ENCODE assay signal across 14 cellular contexts in genomic region chr9:86368871-86369521, GRCh38. TPM values are rescaled to one million over a fixed set of nuclear protein-coding genes. Genes with fewer than 3 reads are reported as not detected.
DNase-seq lines count a peak whose midpoint lies in the region; ATAC-seq, FAIRE-seq and TF ChIP-seq lines count a peak whose summit lies in the region.
"Had no signal": no experiment of that assay in that cellular context is flagged by ENCODE, and none has a peak within 500 bp of the region (broad histone marks: within the 10 kb centered on the region; RNA-seq: fewer than 3 reads in every experiment).

No MANE protein-coding gene starts in this region.

- no peak for TF ChIP-seq POLR2A in H54 (IDR thresholded peaks at IDR 0.05; ENCODE audit: low read depth, low read length)

- TF ChIP-seq CTCF in RWPE1 (conservative IDR thresholded peaks at IDR 0.05; ENCODE audit: low read depth) = no peak

- FAIRE-seq in H54 (lab: Jason Lieb, UNC) = peak; percentile 78
- FAIRE-seq: HTR-8/SVneo had no signal

- H3K27me3 Mint-ChIP-seq in immature natural killer cell (ENCODE audit: low read depth in 3 of 3) = peaks cover 9 to 14% (median 10%) of the 10 kb centered on the region in 3 donors

- no peak for ATAC-seq in GM19395 (IDR thresholded peaks at IDR 0.05; ENCODE audit: unreplicated experiment)

- peaks cover 6 to 14% (median 12%) of the 10 kb centered on the region in 3 donors for H3K36me3 Mint-ChIP-seq in immature natural killer cell

- H3K4me1 Mint-ChIP-seq in immature natural killer cell = no peaks in the 10 kb centered on the region
- H3K4me1 Mint-ChIP-seq: activated CD4-positive, alpha-beta memory T cell treated with anti-CD3 and anti-CD28 coated beads, Interleukin-2, amount 10 ng/mL, durations not matched to agents 7 days and 5 days had no signal

- POLR2A ChIA-PET in RWPE1 (lab: Yijun Ruan, JAX; ENCODE audit: low non-redundant PET) = no interaction called here

- DNase-seq in H54 (ENCODE audit: insufficient read length, low spot score) (no peak), RWPE1 (ENCODE audit: low spot score) (peak; percentile 47), fibroblast of peridontal ligament (ENCODE audit: extremely low read depth) (peak; percentile 92), renal cortical epithelial cell (ENCODE audit: low read depth) (peak; percentile 79), hypothalamus (lab: John Stamatoyannopoulos, UW) (no peak), immature natural killer cell (no peak)
- DNase-seq in activated effector memory CD4-positive, alpha-beta T cell treated with Interleukin-2 at 50 U/mL for 16 hours = no peak
- DNase-seq: activated CD4-positive, alpha-beta memory T cell treated with anti-CD3 and anti-CD28 coated beads, Interleukin-2, amount 10 ng/mL, durations not matched to agents 7 days and 5 days; amygdala; gastrocnemius medialis; stomach had no signal

- peaks cover 5 to 34% (median 23%) of the 10 kb centered on the region in 6 donors for H3K9me3 Mint-ChIP-seq in immature natural killer cell

- no peak overlapping the region for H3K27ac Mint-ChIP-seq in immature natural killer cell
- H3K27ac Mint-ChIP-seq: activated CD4-positive, alpha-beta memory T cell treated with anti-CD3 and anti-CD28 coated beads, Interleukin-2, amount 10 ng/mL, durations not matched to agents 7 days and 5 days had no signal

- CTCF ChIA-PET in RWPE1 (lab: Yijun Ruan, JAX) = interaction anchor here (0.6 kb wide), 1 partner anchor 65 kb away, joined by 6 read pairs; no protein-coding TSS in a partner anchor

- no peak overlapping the region for H3K4me3 Mint-ChIP-seq in immature natural killer cell
- H3K4me3 Mint-ChIP-seq: activated CD4-positive, alpha-beta memory T cell treated with anti-CD3 and anti-CD28 coated beads, Interleukin-2, amount 10 ng/mL, durations not matched to agents 7 days and 5 days had no signal

- no peak overlapping the region for H3K27ac ChIP-seq in RWPE1
- H3K27ac ChIP-seq: gastrocnemius medialis, SJSA1, stomach had no signal

RNA-seq across cellular contexts. Expression of gene TUT7, which starts 14.8 kb away (rescaled TPM):
- total RNA-seq in renal cortical epithelial cell = 34.2 and 39.7 TPM in 2 replicates
- 10 to 100 TPM; 16.1 to 34.4 (median 18.0) TPM for polyA plus RNA-seq in immature natural killer cell

Comparison
In these comparisons a context has a peak if more than half of its experiments do, and no peak if none do; other contexts are left out.
1. DNase-seq: peak in RWPE1 (single experiment), fibroblast of peridontal ligament (single experiment) and renal cortical epithelial cell (single experiment); none in H54 (single experiment), hypothalamus (0 of 51), activated effector memory CD4-positive, alpha-beta T cell treated with Interleukin-2 at 50 U/mL for 16 hours (single experiment) and immature natural killer cell (0 of 3).